In genomic region chr6:89082439-89082838, GRCh38 we compare ENCODE assay signal across 1 cellular context.
TF ChIP-seq lines count a peak whose summit lies in the region.

No MANE protein-coding gene starts in this region.

TF ChIP-seq in GM12878, 131 proteins besides CTCF, POLR2A, EP300 and RAD21:
- TF ChIP-seq SRF (IDR thresholded peaks at IDR 0.05; ENCODE audit: low read depth in 2 of 2, low read length in 2 of 2) (no peak), ZNF622 (IDR thresholded peaks at IDR 0.05) (no peak), CBFB (IDR thresholded peaks at IDR 0.05; ENCODE audit: low read depth) (no peak), CBX5 (IDR thresholded peaks at IDR 0.05; ENCODE audit: low read depth) (no peak), SKIL (IDR thresholded peaks at IDR 0.05; ENCODE audit: low read depth, poor library complexity, severe bottlenecking) (no peak), HDAC6 (IDR thresholded peaks at IDR 0.05; ENCODE audit: unreplicated experiment) (no peak), ZNF207 (IDR thresholded peaks at IDR 0.05; ENCODE audit: borderline replicate concordance) (no peak), PKNOX1 (IDR thresholded peaks at IDR 0.05) (no peak), DPF2 (IDR thresholded peaks at IDR 0.05) (no peak), STAT3 (IDR thresholded peaks at IDR 0.05; ENCODE audit: low read depth, low read length) (no peak), SUZ12 (IDR thresholded peaks at IDR 0.05; ENCODE audit: unreplicated experiment) (no peak), IRF4 (IDR thresholded peaks at IDR 0.05; ENCODE audit: low read depth, low read length) (no peak), ZNF384 (IDR thresholded peaks at IDR 0.05; ENCODE audit: borderline replicate concordance, low read depth, low read length) (no peak), NR2C1 (IDR thresholded peaks at IDR 0.05) (no peak), GABPA (IDR thresholded peaks at IDR 0.05; ENCODE audit: low read depth) (no peak), NRF1 (conservative IDR thresholded peaks at IDR 0.05; ENCODE audit: low read depth, low read length) (no peak), STAT1 (conservative IDR thresholded peaks at IDR 0.05) (no peak), BACH1 (IDR thresholded peaks at IDR 0.05; ENCODE audit: borderline replicate concordance) (peak; percentile 13; the same call in 1 of the 2 replicates), CUX1 (IDR thresholded peaks at IDR 0.05; ENCODE audit: insufficient replicate concordance, low read depth, low read length) (no peak), POLR2AphosphoS2 (IDR thresholded peaks at IDR 0.05; ENCODE audit: low read depth, low read length) (0 out of 2 replicates have a peak, but pooled peaks have one; percentile 24), ELK1 (IDR thresholded peaks at IDR 0.05; ENCODE audit: low read depth, low read length) (no peak), TARDBP (IDR thresholded peaks at IDR 0.05; ENCODE audit: borderline replicate concordance) (no peak), RUNX3 (IDR thresholded peaks at IDR 0.05; ENCODE audit: low read length) (peak; percentile 12; the same call in 1 of the 2 replicates)
